Comparison of ENCODE assay signal across 9 cellular contexts in genomic region chr12:124469193-124469888, GRCh38.
A peak's percentile ranks its signal among the peaks of the same experiment; 100 is the strongest.
DNase-seq lines count a peak whose midpoint lies in the region; ATAC-seq and TF ChIP-seq lines count a peak whose summit lies in the region.
"Had no signal": no experiment of that assay in that cellular context is flagged by ENCODE, and none has a peak within 500 bp of the region (broad histone marks: within the 10 kb centered on the region; RNA-seq: fewer than 3 reads in every experiment).

No MANE protein-coding gene starts in this region.

- no peak overlapping the region for H3K4me3 ChIP-seq in IMR-90 (ENCODE audit: insufficient read depth, low read depth, low read length)
- no peak overlapping the region for H3K4me3 ChIP-seq in naive thymus-derived CD4-positive, alpha-beta T cell (ENCODE audit: low read length)

- no peak overlapping the region for H3K56ac ChIP-seq in IMR-90 (ENCODE audit: extremely low read depth, insufficient read depth, low read length)

- no peak overlapping the region for H3K14ac ChIP-seq in IMR-90 (replicated peaks; ENCODE audit: low read depth, low read length)

- CTCF ChIA-PET in IMR-90 (lab: Yijun Ruan, JAX) (no interaction called here), MCF 10A (lab: Yijun Ruan, JAX) (interaction anchor here (0.6 to 0.7 kb wide), 4 partner anchors 39 to 132 kb away, joined by 3 to 4 read pairs (median 4); no protein-coding TSS in a partner anchor)
- CTCF ChIA-PET in naive thymus-derived CD4-positive, alpha-beta T cell (lab: Charles Lee), result interaction anchor here (0.7 kb wide), 1 partner anchor 738 kb away, joined by 3 read pairs; no protein-coding TSS in a partner anchor

- in situ Hi-C loops in IMR-90 (cut with MboI; ENCODE audit: low sequenced_read_pairs), result no loop called here

- WGBS in IMR-90 (ENCODE audit: extremely low coverage in 2 of 2, insufficient read length in 1 of 2), 2 experiments, result 100% methylated on average over 4 of the region's 11 CpGs; no CpG with 5 or more reads in 1 of the 2 experiments

- H3K9me3 Mint-ChIP-seq in MCF 10A (ENCODE audit: unreplicated experiment), result peaks cover 10% of the 10 kb centered on the region
- H3K9me3 Mint-ChIP-seq in naive thymus-derived CD4-positive, alpha-beta T cell, result peaks cover 3 to 29% (median 12%) of the 10 kb centered on the region in 11 donors

- no peak overlapping the region for H2BK120ac ChIP-seq in IMR-90 (ENCODE audit: low read depth, low read length)

- no peaks in the 10 kb centered on the region for H3K4me1 Mint-ChIP-seq in MCF 10A (ENCODE audit: insufficient read depth, unreplicated experiment)
- peaks cover 0 to 39% (median 25%) of the 10 kb centered on the region in 7 donors for H3K4me1 Mint-ChIP-seq in naive thymus-derived CD4-positive, alpha-beta T cell

- H3K79me1 ChIP-seq in IMR-90 (ENCODE audit: low read depth in 1 of 2, low read length in 2 of 2), result peaks cover 43 to 76% of the 10 kb centered on the region in 2 experiments

- H4K91ac ChIP-seq in IMR-90 (ENCODE audit: insufficient read depth, low read depth, low read length), result no peak overlapping the region

- H2BK15ac ChIP-seq in IMR-90 (ENCODE audit: low read depth, low read length), result no peak overlapping the region

- peaks cover 67% of the 10 kb centered on the region for H3K36me3 ChIP-seq in IMR-90 (ENCODE audit: control insufficient read depth, insufficient read depth, low read length)
- H3K36me3 ChIP-seq in naive thymus-derived CD4-positive, alpha-beta T cell (ENCODE audit: control insufficient read depth in 2 of 3, insufficient read depth in 3 of 3, low read length in 3 of 3), result peaks cover 0 to 52% (median 0%) of the 10 kb centered on the region in 3 experiments

- H2AFZ ChIP-seq in IMR-90 (replicated peaks; ENCODE audit: low read length, poor library complexity), result no peak overlapping the region

- H3K27me3 ChIP-seq in IMR-90 (ENCODE audit: control insufficient read depth, insufficient read depth, low read length), result no peaks in the 10 kb centered on the region
- no peaks in the 10 kb centered on the region for H3K27me3 ChIP-seq in naive thymus-derived CD4-positive, alpha-beta T cell (ENCODE audit: control insufficient read depth in 2 of 2, insufficient read depth in 2 of 2, low read length in 2 of 2)

- POLR2A ChIA-PET in IMR-90 (lab: Charles Lee; ENCODE audit: unreplicated experiment) (no interaction called here), MCF 10A (lab: Yijun Ruan, JAX) (no interaction called here)
- POLR2A ChIA-PET in naive thymus-derived CD4-positive, alpha-beta T cell (lab: Charles Lee), result no interaction called here

- H3K27ac ChIP-seq in IMR-90 (ENCODE audit: insufficient read depth, low read length), result no peak overlapping the region
- no peak overlapping the region for H3K27ac ChIP-seq in naive thymus-derived CD4-positive, alpha-beta T cell (ENCODE audit: low read depth, low read length)

- no peak overlapping the region for H3K4me2 ChIP-seq in IMR-90 (ENCODE audit: low read depth, low read length)

- 0 out of 2 replicates have a peak overlapping the region, but pooled peaks have one; percentile 15 for H2AK5ac ChIP-seq in IMR-90 (ENCODE audit: low read depth, low read length)

- DNase-seq in COLO668 (lab: John Stamatoyannopoulos, UW; ENCODE audit: unreplicated experiment) (peak; percentile 25), IMR-90 (no peak), MCF 10A (ENCODE audit: unreplicated experiment) (no peak), AG08395 (ENCODE audit: low spot score) (no peak), SKM-1 treated with dmso at 0.1 percent for 144 hours (lab: John Stamatoyannopoulos, UW; ENCODE audit: unreplicated experiment) (no peak), activated gamma-delta T cell (lab: John Stamatoyannopoulos, UW) (no peak), DMS153 treated with DMSO at 0.1 percent for 48 hours (lab: John Stamatoyannopoulos, UW; ENCODE audit: unreplicated experiment) (no peak)
- DNase-seq in naive thymus-derived CD4-positive, alpha-beta T cell, result no peak
- DNase-seq: activated T-cell treated with anti-CD3 and anti-CD28 coated beads for 4 hours had no signal

- no peak overlapping the region for H2AK9ac ChIP-seq in IMR-90 (replicated peaks; ENCODE audit: low read depth, low read length, poor library complexity)

- peaks cover 8% of the 10 kb centered on the region; the same call in 1 of the 2 replicates for H3K9me1 ChIP-seq in IMR-90 (ENCODE audit: insufficient read depth, low read length)

- peak; percentile 46 for TF ChIP-seq RAD21 in IMR-90 (IDR thresholded peaks at IDR 0.05; ENCODE audit: low read length)

- H3K36me3 Mint-ChIP-seq in MCF 10A (ENCODE audit: insufficient read depth, unreplicated experiment), result peaks cover 77% of the 10 kb centered on the region
- peaks cover 14 to 80% (median 54%) of the 10 kb centered on the region in 5 donors for H3K36me3 Mint-ChIP-seq in naive thymus-derived CD4-positive, alpha-beta T cell

- dilution Hi-C loops in IMR-90 (cut with HindIII; ENCODE audit: low sequenced_read_pairs, unreplicated experiment), result no loop called here

- no peak overlapping the region for H4K5ac ChIP-seq in IMR-90 (ENCODE audit: low read depth, low read length)

- H3K9me3 ChIP-seq in IMR-90 (ENCODE audit: control insufficient read depth, insufficient read depth, low read length), result peaks cover 29% of the 10 kb centered on the region
- H3K9me3 ChIP-seq in naive thymus-derived CD4-positive, alpha-beta T cell (ENCODE audit: control insufficient read depth in 2 of 3, low read length in 3 of 3), result peaks cover 0 to 25% (median 0%) of the 10 kb centered on the region in 3 experiments

- peaks cover 11% of the 10 kb centered on the region for H4K20me1 ChIP-seq in IMR-90 (ENCODE audit: insufficient read depth, low read length)

- H4K8ac ChIP-seq in IMR-90 (ENCODE audit: low read depth in 2 of 2, low read length in 2 of 2), result no peak overlapping the region

- H3K27ac Mint-ChIP-seq in MCF 10A (ENCODE audit: low read depth, unreplicated experiment), result no peak overlapping the region
- H3K27ac Mint-ChIP-seq in naive thymus-derived CD4-positive, alpha-beta T cell, result peak overlapping the region in 5 of 9 donors; percentile 36 to 87 (median 61)

- no peak overlapping the region for H2BK20ac ChIP-seq in IMR-90 (ENCODE audit: low read depth, low read length)

- no peak overlapping the region for H3K23ac ChIP-seq in IMR-90 (ENCODE audit: low read depth, low read length)

- no peak overlapping the region for H3K4me3 Mint-ChIP-seq in MCF 10A (ENCODE audit: unreplicated experiment)
- peak overlapping the region in 1 of 10 donors; percentile 16 for H3K4me3 Mint-ChIP-seq in naive thymus-derived CD4-positive, alpha-beta T cell

- no peak overlapping the region for H2BK5ac ChIP-seq in IMR-90 (ENCODE audit: low read depth, low read length, poor library complexity, severe bottlenecking)

- no peak overlapping the region for H3K9ac ChIP-seq in IMR-90 (ENCODE audit: low read depth, low read length)

- TF ChIP-seq CTCF in IMR-90 (conservative IDR thresholded peaks at IDR 0.05; ENCODE audit: low read depth, low read length) (peak; percentile 36), MCF 10A (IDR thresholded peaks at IDR 0.05; ENCODE audit: unreplicated experiment) (peak; percentile 74)

- H3K27me3 Mint-ChIP-seq in MCF 10A (ENCODE audit: insufficient read depth, unreplicated experiment), result no peaks in the 10 kb centered on the region
- H3K27me3 Mint-ChIP-seq in naive thymus-derived CD4-positive, alpha-beta T cell, result no peaks in the 10 kb centered on the region

- TF ChIP-seq POLR2A in IMR-90 (IDR thresholded peaks at IDR 0.05; ENCODE audit: low read depth, low read length), result no peak

- BruUV-seq in IMR-90 (replicated peaks; lab: Mats Ljungman, UMichigan), result no TSS peak
- BruUV-seq in MCF 10A (replicated peaks; lab: Mats Ljungman, UMichigan), result no TSS peak

- H3K18ac ChIP-seq in IMR-90 (ENCODE audit: low read depth, low read length), result no peak overlapping the region

- H3K4ac ChIP-seq in IMR-90 (ENCODE audit: low read depth, low read length), result no peak overlapping the region

- no peaks in the 10 kb centered on the region for H3K4me1 ChIP-seq in IMR-90 (ENCODE audit: control insufficient read depth, insufficient read depth, low read length)
- H3K4me1 ChIP-seq in naive thymus-derived CD4-positive, alpha-beta T cell (ENCODE audit: control insufficient read depth in 2 of 2, insufficient read depth in 2 of 2, low read length in 2 of 2), result peaks cover 18 to 26% of the 10 kb centered on the region in 2 donors

- intact Hi-C loops in IMR-90 (cut with micrococcal nuclease) (no loop called here), MCF 10A (cut with micrococcal nuclease) (no loop called here)
- intact Hi-C loops in naive thymus-derived CD4-positive, alpha-beta T cell (cut with micrococcal nuclease), result loop anchor here in 1 of 2 donors (5.0 kb wide), 2 partner anchors 77 to 432 kb away; no protein-coding TSS in a partner anchor

- ATAC-seq in IMR-90 (ENCODE audit: low read depth), result no peak
- no peak for ATAC-seq in naive thymus-derived CD4-positive, alpha-beta T cell

TF ChIP-seq in IMR-90, 13 proteins besides CTCF, POLR2A, EP300 and RAD21:
- TF ChIP-seq RCOR1 (IDR thresholded peaks at IDR 0.05; ENCODE audit: insufficient replicate concordance, low read length) (no peak), USF2 (IDR thresholded peaks at IDR 0.05; ENCODE audit: low read depth, low read length) (no peak), SMC3 (IDR thresholded peaks at IDR 0.05; ENCODE audit: low read depth, low read length) (peak; percentile 29; the same call in 1 of the 2 replicates), NFE2L2 (IDR thresholded peaks at IDR 0.05; ENCODE audit: low read depth, low read length) (no peak), FOS (IDR thresholded peaks at IDR 0.05; ENCODE audit: low read depth, low read length) (no peak), CHD1 (IDR thresholded peaks at IDR 0.05; ENCODE audit: low read depth, low read length) (no peak), MAZ (IDR thresholded peaks at IDR 0.05; ENCODE audit: borderline replicate concordance, low read depth, low read length) (no peak)
